ENCODE assay signal across 8 cellular contexts in the genomic region with DNA sequence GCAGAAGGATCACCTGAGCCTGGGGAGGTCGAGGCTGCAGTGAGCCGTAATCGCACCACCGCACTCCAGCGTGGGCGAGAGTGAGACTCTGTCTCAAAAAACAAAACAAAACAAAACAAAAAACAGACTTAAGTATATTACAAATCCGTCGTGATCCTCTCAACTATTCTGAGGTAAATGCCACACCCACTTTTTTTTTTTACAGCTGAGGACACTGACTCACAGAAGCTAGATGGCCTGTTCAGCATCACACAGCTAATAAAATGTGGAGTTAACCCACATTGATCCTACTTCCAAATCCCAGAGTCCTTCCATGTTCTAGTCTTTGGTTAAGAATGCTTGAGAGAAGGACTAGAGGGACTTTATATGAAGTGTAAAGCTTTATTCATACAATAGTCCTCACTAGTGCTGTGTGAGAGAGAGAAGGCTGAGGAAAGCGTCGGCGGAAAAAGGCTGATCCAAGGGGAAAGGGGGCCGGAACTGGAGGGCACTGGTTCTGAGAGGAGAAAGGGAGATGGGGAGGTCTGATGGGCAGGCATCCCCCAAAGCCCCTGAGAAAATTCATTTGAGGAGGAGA. TPM values are rescaled to one million over a fixed set of nuclear protein-coding genes. Genes with fewer than 3 reads are reported as not detected.
DNase-seq lines count a peak whose midpoint lies in the region; ATAC-seq and TF ChIP-seq lines count a peak whose summit lies in the region.

No MANE protein-coding gene starts in this region.

- H3K27me3 ChIP-seq in heart right ventricle (no peaks in the 10 kb centered on the region), skeletal muscle tissue (ENCODE audit: control insufficient read depth in 3 of 3, insufficient read depth in 3 of 3, low read length in 3 of 3) (no peaks in the 10 kb centered on the region)

- H3K4me1 ChIP-seq in heart right ventricle (peaks cover 4 to 25% (median 16%) of the 10 kb centered on the region in 9 donors), skeletal muscle tissue (ENCODE audit: control insufficient read depth in 3 of 3, insufficient read depth in 3 of 3, low read length in 3 of 3) (peaks cover 16 to 22% (median 16%) of the 10 kb centered on the region in 3 donors)

- TF ChIP-seq CTCF in heart right ventricle (IDR thresholded peaks at IDR 0.05) (no peak), fibroblast of villous mesenchyme (IDR thresholded peaks at IDR 0.05; ENCODE audit: insufficient read depth, low read depth, low read length) (no peak)

- DNase-seq in heart right ventricle = no peak
- DNase-seq in left ventricle myocardium superior = no peak
- DNase-seq in fibroblast of villous mesenchyme (ENCODE audit: low read depth) = peak; percentile 78
- no peak for DNase-seq in hypothalamus (lab: John Stamatoyannopoulos, UW)

- H3K9ac ChIP-seq in skeletal muscle tissue (ENCODE audit: low read depth in 1 of 3, low read length in 3 of 3) = peak overlapping the region; percentile 88 to 91 (median 89)

- H3K27ac ChIP-seq in heart right ventricle (peak overlapping the region in 9 of 10 donors; percentile 62 to 89 (median 80)), skeletal muscle tissue (ENCODE audit: low read depth, low read length) (peak overlapping the region; percentile 82)

- WGBS in heart right ventricle, 2 donors = 40 to 42% methylated on average over 12 of the region's 12 CpGs

- ATAC-seq in heart right ventricle (peak in 6 of 8 donors; percentile 3 to 28 (median 14)), left ventricle myocardium superior (no peak), SK-N-SH treated with all-trans-retinoic acid at 6 μM for 48 hours (peak; percentile 35), GM19452 (IDR thresholded peaks at IDR 0.05; ENCODE audit: unreplicated experiment) (no peak), HG03175 (IDR thresholded peaks at IDR 0.05; ENCODE audit: unreplicated experiment) (no peak)

- H3K4me3 ChIP-seq in heart right ventricle = peak overlapping the region; percentile 43 to 97 (median 72)
- H3K4me3 ChIP-seq in fibroblast of villous mesenchyme (ENCODE audit: low read depth, low read length) = peak overlapping the region; percentile 86
- peak overlapping the region; percentile 95 to 97 (median 96) for H3K4me3 ChIP-seq in skeletal muscle tissue (ENCODE audit: low read length in 3 of 3)

- intact Hi-C loops in heart right ventricle (cut with DNase I) (no loop called here), left ventricle myocardium superior (cut with micrococcal nuclease) (no loop called here)

- H3K9me3 ChIP-seq in heart right ventricle (no peaks in the 10 kb centered on the region), skeletal muscle tissue (ENCODE audit: control insufficient read depth in 3 of 3, low read length in 3 of 3) (no peaks in the 10 kb centered on the region)

- H3K36me3 ChIP-seq in heart right ventricle = peaks cover 0 to 48% (median 16%) of the 10 kb centered on the region in 9 donors
- peaks cover 14 to 27% (median 23%) of the 10 kb centered on the region in 3 donors for H3K36me3 ChIP-seq in skeletal muscle tissue (ENCODE audit: control insufficient read depth in 3 of 3, insufficient read depth in 3 of 3, low read length in 3 of 3)

TF ChIP-seq in SK-N-SH treated with all-trans-retinoic acid at 6 μM for 48 hours, 23 proteins besides CTCF, POLR2A, EP300 and RAD21:
- TF ChIP-seq ZFP30 (CRISPR knock-in tag; IDR thresholded peaks at IDR 0.05) (0 out of 2 replicates have a peak, but pooled peaks have one; percentile 3), CREB5 (CRISPR knock-in tag; IDR thresholded peaks at IDR 0.05; ENCODE audit: low read depth) (no peak), RARB (CRISPR knock-in tag; IDR thresholded peaks at IDR 0.05) (no peak)

RNA-seq across cellular contexts. Expression of gene RNF25, which starts 0.6 kb away (rescaled TPM):
- 10 to 100 TPM; 13.5 to 20.3 (median 16.3) TPM for total RNA-seq in heart right ventricle
- polyA plus RNA-seq in heart right ventricle = 10 to 100 TPM; 18.1 to 25.4 TPM
- 12.4 TPM for total RNA-seq in left ventricle myocardium superior
- total RNA-seq in fibroblast of villous mesenchyme = 37.4 and 38.4 TPM in 2 replicates
- total RNA-seq in skeletal muscle tissue = 24.5 TPM

RNA-seq across cellular contexts. Expression of gene STK36, which starts 0.7 kb away (rescaled TPM):
- total RNA-seq in heart right ventricle (10 to 100 TPM in 1 of 10 donors, 1 to 10 TPM in 9; 4.2 to 16.0 (median 6.5) TPM), left ventricle myocardium superior (12.9 TPM), fibroblast of villous mesenchyme (23.7 and 23.8 TPM in 2 replicates), skeletal muscle tissue (5.2 TPM)
- 10 to 100 TPM in 1 of 2 donors, 1 to 10 TPM in 1; 7.5 to 18.8 TPM for polyA plus RNA-seq in heart right ventricle

RNA-seq across cellular contexts. Expression of gene BCS1L, which starts 11.7 kb away (rescaled TPM):
- 10 to 100 TPM; 34.8 to 53.8 (median 44.6) TPM for total RNA-seq in heart right ventricle
- 10 to 100 TPM; 52.8 to 84.2 TPM for polyA plus RNA-seq in heart right ventricle
- total RNA-seq in left ventricle myocardium superior = 49.1 TPM
- 28.9 and 29.3 TPM in 2 replicates for total RNA-seq in fibroblast of villous mesenchyme
- total RNA-seq in skeletal muscle tissue = 40.2 TPM

RNA-seq across cellular contexts. Expression of gene ZNF142, which starts 11.7 kb away (rescaled TPM):
- total RNA-seq in heart right ventricle (10 to 100 TPM; 17.9 to 29.5 (median 22.9) TPM), left ventricle myocardium superior (21.4 TPM), fibroblast of villous mesenchyme (14.7 and 14.8 TPM in 2 replicates), skeletal muscle tissue (5.7 TPM)
- 10 to 100 TPM in 1 of 2 donors, 1 to 10 TPM in 1; 4.4 to 10.2 TPM for polyA plus RNA-seq in heart right ventricle

RNA-seq across cellular contexts. Expression of gene TTLL4, which starts 39.5 kb away (rescaled TPM):
- total RNA-seq in heart right ventricle = 1 to 10 TPM; 4.3 to 8.2 (median 6.4) TPM
- polyA plus RNA-seq in heart right ventricle = 10 to 100 TPM in 1 of 2 donors, 1 to 10 TPM in 1; 7.3 to 10.3 TPM
- 4.6 TPM for total RNA-seq in left ventricle myocardium superior
- total RNA-seq in fibroblast of villous mesenchyme = 12.6 and 19.9 TPM in 2 replicates
- total RNA-seq in skeletal muscle tissue = 11.0 TPM

Comparison
In these comparisons a context has a peak if more than half of its experiments do, and no peak if none do; other contexts are left out.
1. ATAC-seq: peak in heart right ventricle (6 of 8) and SK-N-SH treated with all-trans-retinoic acid at 6 μM for 48 hours (single experiment); none in left ventricle myocardium superior (single experiment), GM19452 (single experiment) and HG03175 (single experiment).
2. Peak in every context shown above with its lines, with median percentiles within 50 percentile points of each other: H3K4me3 ChIP-seq.